In genomic region chr5:103295424-103295823, GRCh38 we compare ENCODE assay signal across 22 cellular contexts.
"Had no signal": no experiment of that assay in that cellular context is flagged by ENCODE, and none has a peak within 500 bp of the region (broad histone marks: within the 10 kb centered on the region; RNA-seq: fewer than 3 reads in every experiment).

No MANE protein-coding gene starts in this region.

- H3K27ac Mint-ChIP-seq: dendritic cell treated with granulocyte-macrophage colony-stimulating factor and Interleukin-4, amounts not matched to agents 40 ng/mL and 50 ng/mL, for 4 days; effector memory CD8-positive, alpha-beta T cell; endodermal cell had no signal

- H3K4me3 ChIP-seq: colonic mucosa, coronary artery, esophagus muscularis mucosa, esophagus squamous epithelium, gastrocnemius medialis, gastroesophageal sphincter, heart left ventricle, heart right ventricle had no signal

- DNase-seq: colonic mucosa; cortex of kidney; dermis blood vessel endothelial cell; effector CD4-positive, alpha-beta T cell; effector CD8-positive, alpha-beta T cell; effector memory CD4-positive, alpha-beta T cell; effector memory CD8-positive, alpha-beta T cell; endodermal cell; esophagus squamous epithelium; foreskin fibroblast; foreskin keratinocyte; foreskin melanocyte; gastrocnemius medialis; head of caudate nucleus; heart left ventricle; heart right ventricle had no signal

- H3K9me3 Mint-ChIP-seq: dendritic cell treated with granulocyte-macrophage colony-stimulating factor and Interleukin-4, amounts not matched to agents 40 ng/mL and 50 ng/mL, for 4 days; effector memory CD8-positive, alpha-beta T cell; endodermal cell had no signal

- H3K27me3 Mint-ChIP-seq: dendritic cell treated with granulocyte-macrophage colony-stimulating factor and Interleukin-4, amounts not matched to agents 40 ng/mL and 50 ng/mL, for 4 days had no signal

- H3K27me3 ChIP-seq: colonic mucosa, esophagus muscularis mucosa, esophagus squamous epithelium, foreskin keratinocyte, gastrocnemius medialis, gastroesophageal sphincter, heart left ventricle, heart right ventricle had no signal

- ATAC-seq: effector memory CD8-positive, alpha-beta T cell; esophagus mucosa; foreskin keratinocyte; gastrocnemius medialis; gastroesophageal sphincter; heart left ventricle; heart right ventricle had no signal

- H3K4me3 Mint-ChIP-seq: dendritic cell treated with granulocyte-macrophage colony-stimulating factor and Interleukin-4, amounts not matched to agents 40 ng/mL and 50 ng/mL, for 4 days; effector memory CD8-positive, alpha-beta T cell; endodermal cell had no signal

- H3K27ac ChIP-seq: colonic mucosa, coronary artery, epithelial cell of prostate, esophagus muscularis mucosa, esophagus squamous epithelium, foreskin keratinocyte, gastrocnemius medialis, gastroesophageal sphincter, heart left ventricle, heart right ventricle had no signal
